In the genomic region with DNA sequence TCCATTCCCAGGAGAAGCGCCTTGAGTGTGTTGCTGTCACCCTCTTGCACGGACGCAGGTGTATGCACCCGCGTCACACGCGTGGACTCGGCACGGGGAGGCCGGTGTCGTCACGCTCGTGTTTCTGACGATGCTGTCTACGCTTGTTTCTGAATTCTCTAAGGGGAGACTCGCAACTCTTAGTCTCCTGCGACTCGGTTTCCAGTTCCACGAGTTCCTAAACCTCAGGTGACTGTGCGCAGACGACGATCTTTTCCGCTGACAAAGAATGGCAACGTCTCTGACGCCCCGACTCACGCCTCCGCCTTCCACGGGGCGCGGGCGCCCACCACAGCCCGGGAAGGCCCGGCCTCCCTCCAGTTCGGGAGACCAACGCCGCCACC, we compare ENCODE assay signal across 9 cellular contexts. TPM values are rescaled to one million over a fixed set of nuclear protein-coding genes. Genes with fewer than 3 reads are reported as not detected.
DNase-seq lines count a peak whose midpoint lies in the region; ATAC-seq and TF ChIP-seq lines count a peak whose summit lies in the region.
"Had no signal": no experiment of that assay in that cellular context is flagged by ENCODE, and none has a peak within 500 bp of the region (broad histone marks: within the 10 kb centered on the region; RNA-seq: fewer than 3 reads in every experiment).

No MANE protein-coding gene starts in this region.

- H3K4me3 ChIP-seq in Caco-2 (ENCODE audit: low read depth, low read length), result peak overlapping the region; percentile 80

- ATAC-seq in HG03064 (IDR thresholded peaks at IDR 0.05; ENCODE audit: low read depth, unreplicated experiment) (peak; percentile 8), GM18858 (IDR thresholded peaks at IDR 0.05; ENCODE audit: unreplicated experiment) (no peak)
- peak; percentile 3 for ATAC-seq in activated CD8-positive, alpha-beta T cell treated with anti-CD3 and anti-CD28 coated beads for 36 hours

- TSS peak; percentile 60 for BruUV-seq in Caco-2 (replicated peaks; lab: Mats Ljungman, UMichigan)

- peaks cover 8% of the 10 kb centered on the region; the same call in 1 of the 2 replicates for H3K4me1 ChIP-seq in Caco-2

- H3K4me3 Mint-ChIP-seq in Caco-2 (ENCODE audit: unreplicated experiment), result peak overlapping the region; percentile 99
- H3K4me3 Mint-ChIP-seq in activated CD8-positive, alpha-beta T cell treated with anti-CD3 and anti-CD28 coated beads for 36 hours, result peak overlapping the region; percentile 98
- H3K4me3 Mint-ChIP-seq in glutamatergic neuron (ENCODE audit: unreplicated experiment), result peak overlapping the region; percentile 94

- H3K36me3 Mint-ChIP-seq in Caco-2 (ENCODE audit: insufficient read depth, unreplicated experiment) (peaks cover 86% of the 10 kb centered on the region), glutamatergic neuron (ENCODE audit: unreplicated experiment) (peaks cover 4% of the 10 kb centered on the region)
- H3K36me3 Mint-ChIP-seq in activated CD8-positive, alpha-beta T cell treated with anti-CD3 and anti-CD28 coated beads for 36 hours (ENCODE audit: low read depth), result peaks cover 63% of the 10 kb centered on the region

- H3K36me3 ChIP-seq in Caco-2 (ENCODE audit: control insufficient read depth, insufficient read depth, low read length), result peaks cover 4% of the 10 kb centered on the region; the same call in 1 of the 2 replicates

- H3K27me3 ChIP-seq in Caco-2 (replicated peaks; ENCODE audit: control insufficient read depth, insufficient read depth, low read length), result no peaks in the 10 kb centered on the region

- no peaks in the 10 kb centered on the region for H3K9me3 ChIP-seq in Caco-2

- peak overlapping the region; percentile 96 for H3K27ac Mint-ChIP-seq in Caco-2 (ENCODE audit: unreplicated experiment)
- peak overlapping the region; percentile 96 for H3K27ac Mint-ChIP-seq in activated CD8-positive, alpha-beta T cell treated with anti-CD3 and anti-CD28 coated beads for 36 hours
- peak overlapping the region; percentile 85 for H3K27ac Mint-ChIP-seq in glutamatergic neuron (ENCODE audit: unreplicated experiment)

- TF ChIP-seq CTCF in Caco-2 (IDR thresholded peaks at IDR 0.05; ENCODE audit: insufficient read depth in 1 of 2, low read depth in 1 of 2, low read length in 1 of 2, severe bottlenecking in 1 of 2, unreplicated experiment in 1 of 2) (no peak), glutamatergic neuron (IDR thresholded peaks at IDR 0.05; ENCODE audit: partially characterized antibody, unreplicated experiment) (no peak)
- no peak for TF ChIP-seq CTCF in activated CD8-positive, alpha-beta T cell treated with anti-CD3 and anti-CD28 coated beads for 36 hours (IDR thresholded peaks at IDR 0.05)

- H3K4me1 Mint-ChIP-seq in Caco-2 (ENCODE audit: low read depth, unreplicated experiment), result peaks cover 31% of the 10 kb centered on the region
- peaks cover 64% of the 10 kb centered on the region for H3K4me1 Mint-ChIP-seq in activated CD8-positive, alpha-beta T cell treated with anti-CD3 and anti-CD28 coated beads for 36 hours (ENCODE audit: low read depth)
- peaks cover 29% of the 10 kb centered on the region for H3K4me1 Mint-ChIP-seq in glutamatergic neuron (ENCODE audit: low read depth, unreplicated experiment)

- H3K9me3 Mint-ChIP-seq in Caco-2 (ENCODE audit: unreplicated experiment) (no peaks in the 10 kb centered on the region), glutamatergic neuron (ENCODE audit: unreplicated experiment) (peaks cover 18% of the 10 kb centered on the region)
- no peaks in the 10 kb centered on the region for H3K9me3 Mint-ChIP-seq in activated CD8-positive, alpha-beta T cell treated with anti-CD3 and anti-CD28 coated beads for 36 hours

- POLR2A ChIA-PET in Caco-2 (lab: Charles Lee), result interaction anchor here (0.6 to 3.5 kb wide), 13 partner anchors 14 to 501 kb away, joined by 3 to 73 read pairs (median 9); partner anchors contain the start of genes GTPBP4 and LARP4B
- POLR2A ChIA-PET in activated CD8-positive, alpha-beta T cell treated with anti-CD3 and anti-CD28 coated beads for 36 hours (lab: Charles Lee), result interaction anchor here (0.7 to 3.5 kb wide), 12 partner anchors 9 to 118 kb away, joined by 3 to 24 read pairs (median 3); partner anchors contain the start of gene GTPBP4

- no peak for DNase-seq in Caco-2
- DNase-seq in activated CD8-positive, alpha-beta T cell treated with anti-CD3 and anti-CD28 coated beads for 36 hours, result peak; percentile 65
- no peak for DNase-seq in glutamatergic neuron
- peak in 8 of 10 donors; percentile 17 to 87 (median 55) for DNase-seq in posterior cingulate gyrus
- no peak for DNase-seq in NCI-H774 (lab: John Stamatoyannopoulos, UW)
- DNase-seq in NCI-H2081 treated with DMSO at 0.1 percent for 48 hours (lab: John Stamatoyannopoulos, UW), result no peak

- intact Hi-C loops in Caco-2 (cut with micrococcal nuclease; ENCODE audit: unreplicated experiment), result loop anchor here (2.0 kb wide), 1 partner anchor 26 kb away; no protein-coding TSS in a partner anchor
- intact Hi-C loops in activated CD8-positive, alpha-beta T cell treated with anti-CD3 and anti-CD28 coated beads for 36 hours (cut with micrococcal nuclease), result no loop called here
- intact Hi-C loops in posterior cingulate gyrus (cut with DNase I), result loop anchor here (2.0 kb wide), 1 partner anchor 116 kb away; no protein-coding TSS in a partner anchor

- H3K27me3 Mint-ChIP-seq in Caco-2 (ENCODE audit: insufficient read depth, unreplicated experiment), result no peaks in the 10 kb centered on the region
- H3K27me3 Mint-ChIP-seq in activated CD8-positive, alpha-beta T cell treated with anti-CD3 and anti-CD28 coated beads for 36 hours, result no peaks in the 10 kb centered on the region
- H3K27me3 Mint-ChIP-seq in glutamatergic neuron (ENCODE audit: unreplicated experiment), result peaks cover 4% of the 10 kb centered on the region

- CTCF ChIA-PET in Caco-2 (lab: Charles Lee), result interaction anchor here (0.5 to 1.5 kb wide), 2 partner anchors 62 to 233 kb away, joined by 3 to 7 read pairs; no protein-coding TSS in a partner anchor
- CTCF ChIA-PET in activated CD8-positive, alpha-beta T cell treated with anti-CD3 and anti-CD28 coated beads for 36 hours (lab: Charles Lee), result no interaction called here

RNA-seq across cellular contexts. Expression of gene IDI1, which starts 0.6 kb away (rescaled TPM):
- total RNA-seq in Caco-2 (2022) (121 and 133 TPM in 2 replicates), glutamatergic neuron (ENCODE audit: unreplicated experiment) (103 TPM)
- total RNA-seq in activated CD8-positive, alpha-beta T cell treated with anti-CD3 and anti-CD28 coated beads for 36 hours, result 10 to 100 TPM; 67.7 to 69.5 TPM

RNA-seq across cellular contexts. Expression of gene WDR37, which starts 7.8 kb away (rescaled TPM):
- 20.6 and 22.9 TPM in 2 replicates for total RNA-seq in Caco-2 (2022)
- total RNA-seq in activated CD8-positive, alpha-beta T cell treated with anti-CD3 and anti-CD28 coated beads for 36 hours, result 10 to 100 TPM; 17.2 to 17.9 TPM
- 27.8 TPM for total RNA-seq in glutamatergic neuron (ENCODE audit: unreplicated experiment)

RNA-seq across cellular contexts. Expression of gene IDI2, which starts 22.7 kb away (rescaled TPM):
- total RNA-seq in Caco-2 (2022), result not detected in 2 replicates
- not detected for total RNA-seq in activated CD8-positive, alpha-beta T cell treated with anti-CD3 and anti-CD28 coated beads for 36 hours
- not detected for total RNA-seq in glutamatergic neuron (ENCODE audit: unreplicated experiment)
- total RNA-seq: RPMI7951 had no signal

Comparison
In these comparisons a context has a peak if more than half of its experiments do, and no peak if none do; other contexts are left out.
1. DNase-seq: peak in activated CD8-positive, alpha-beta T cell treated with anti-CD3 and anti-CD28 coated beads for 36 hours (single experiment) and posterior cingulate gyrus (8 of 10); none in Caco-2 (0 of 2), glutamatergic neuron (single experiment), NCI-H774 (single experiment) and NCI-H2081 treated with DMSO at 0.1 percent for 48 hours (single experiment).
2. Peak in every context shown above with its lines, with median percentiles within 50 percentile points of each other: H3K27ac Mint-ChIP-seq and H3K4me3 Mint-ChIP-seq.